15 cellular contexts compared by ENCODE assay signal in genomic region chr3:133744241-133744640, GRCh38. TPM values are rescaled to one million over a fixed set of nuclear protein-coding genes. Genes with fewer than 3 reads are reported as not detected.
DNase-seq lines count a peak whose midpoint lies in the region; ATAC-seq and TF ChIP-seq lines count a peak whose summit lies in the region.
"Had no signal": no experiment of that assay in that cellular context is flagged by ENCODE, and none has a peak within 500 bp of the region (broad histone marks: within the 10 kb centered on the region; RNA-seq: fewer than 3 reads in every experiment).

No MANE protein-coding gene starts in this region.

- H3K36me3 ChIP-seq in liver (ENCODE audit: control insufficient read depth in 4 of 4, insufficient read depth in 3 of 4, low read depth in 1 of 4, low read length in 3 of 4) = peaks cover 0 to 12% (median 3%) of the 10 kb centered on the region in 4 donors
- H3K36me3 ChIP-seq in right atrium auricular region = no peaks in the 10 kb centered on the region
- H3K36me3 ChIP-seq: BLaER1 treated with 17β-estradiol and CSF1 and Interleukin-3, amounts not matched to agents 10 nM and 100 nM had no signal

- DNase-seq in stimulated activated naive CD8-positive, alpha-beta T cell treated with anti-CD3 and anti-CD28 coated beads, Interleukin-15, amount 100 ng/mL, for 72 hours = no peak
- no peak for DNase-seq in stimulated activated naive CD8-positive, alpha-beta T cell treated with anti-CD3 and anti-CD28 coated beads, Interleukin-15, Interleukin-2, amounts not matched to agents 100 U/mL and 50 U/mL, for 24 hours
- DNase-seq in dorsolateral prefrontal cortex (no peak), right atrium auricular region (ENCODE audit: low spot score) (no peak), NCI-H1105 (lab: John Stamatoyannopoulos, UW) (no peak)
- DNase-seq: 8988T; Calu3; CD4-positive, alpha-beta T cell; DMS 273 treated with DMSO at 0.1 percent for 48 hours; GOT3; H9 had no signal

- no peak overlapping the region for H3K9ac ChIP-seq in liver (ENCODE audit: low read depth in 1 of 2, low read length in 2 of 2)
- H3K9ac ChIP-seq: BLaER1 treated with 17β-estradiol and CSF1 and Interleukin-3, amounts not matched to agents 10 nM and 100 nM had no signal

- H3K27ac ChIP-seq in dorsolateral prefrontal cortex (peak overlapping the region in 58 of 59 donors; percentile 86 to 100 (median 98)), liver (ENCODE audit: low read depth in 1 of 2, low read length in 2 of 2) (peak overlapping the region; percentile 77 to 86), right atrium auricular region (no peak overlapping the region)
- H3K27ac ChIP-seq: BLaER1 treated with 17β-estradiol and CSF1 and Interleukin-3, amounts not matched to agents 10 nM and 100 nM had no signal

- ATAC-seq in stimulated activated naive CD8-positive, alpha-beta T cell treated with anti-CD3 and anti-CD28 coated beads, Interleukin-15, amount 100 ng/mL, for 72 hours = peak; percentile 36
- ATAC-seq in stimulated activated naive CD8-positive, alpha-beta T cell treated with anti-CD3 and anti-CD28 coated beads, Interleukin-15, Interleukin-2, amounts not matched to agents 100 U/mL and 50 U/mL, for 24 hours = no peak
- no peak for ATAC-seq in GM21515 (IDR thresholded peaks at IDR 0.05; ENCODE audit: unreplicated experiment)

- H3K9me3 ChIP-seq in liver (ENCODE audit: control insufficient read depth in 4 of 4, low read length in 3 of 4) (no peaks in the 10 kb centered on the region), right atrium auricular region (no peaks in the 10 kb centered on the region)

- H3K4me3 ChIP-seq in dorsolateral prefrontal cortex (no peak overlapping the region), liver (ENCODE audit: low read depth in 1 of 3, low read length in 3 of 3) (no peak overlapping the region), right atrium auricular region (no peak overlapping the region)
- H3K4me3 ChIP-seq: BLaER1 treated with 17β-estradiol and CSF1 and Interleukin-3, amounts not matched to agents 10 nM and 100 nM had no signal

- 42% methylated on average over 5 of the region's 5 CpGs for WGBS in liver

- TF ChIP-seq CTCF in dorsolateral prefrontal cortex (IDR thresholded peaks at IDR 0.05 in 54 of 56, conservative IDR thresholded peaks at IDR 0.05 in 2 of 56; ENCODE audit: low read depth in 1 of 56, partially characterized antibody in 56 of 56) = no peak
- TF ChIP-seq CTCF in liver (IDR thresholded peaks at IDR 0.05; ENCODE audit: low read depth, low read length, missing input control) = no peak
- no peak for TF ChIP-seq CTCF in right atrium auricular region (IDR thresholded peaks at IDR 0.05)

- peaks cover 9% of the 10 kb centered on the region for H3K4me1 Mint-ChIP-seq in stimulated activated naive CD8-positive, alpha-beta T cell treated with anti-CD3 and anti-CD28 coated beads, Interleukin-15, amount 100 ng/mL, for 72 hours

- peaks cover 59% of the 10 kb centered on the region for H3K27me3 Mint-ChIP-seq in stimulated activated naive CD8-positive, alpha-beta T cell treated with anti-CD3 and anti-CD28 coated beads, Interleukin-15, amount 100 ng/mL, for 72 hours

- no peak overlapping the region for H3K27ac Mint-ChIP-seq in stimulated activated naive CD8-positive, alpha-beta T cell treated with anti-CD3 and anti-CD28 coated beads, Interleukin-15, amount 100 ng/mL, for 72 hours
- H3K27ac Mint-ChIP-seq: CD4-positive, alpha-beta T cell; H9 had no signal

- intact Hi-C loops in dorsolateral prefrontal cortex (cut with DNase I) = loop anchor here in 1 of 2 donors (10.0 kb wide), 1 partner anchor 169 kb away; the partner anchor contains the start of gene CDV3

- no peaks in the 10 kb centered on the region for H3K9me3 Mint-ChIP-seq in stimulated activated naive CD8-positive, alpha-beta T cell treated with anti-CD3 and anti-CD28 coated beads, Interleukin-15, amount 100 ng/mL, for 72 hours
- H3K9me3 Mint-ChIP-seq: CD4-positive, alpha-beta T cell had no signal

- H3K4me3 Mint-ChIP-seq in stimulated activated naive CD8-positive, alpha-beta T cell treated with anti-CD3 and anti-CD28 coated beads, Interleukin-15, amount 100 ng/mL, for 72 hours = no peak overlapping the region
- H3K4me3 Mint-ChIP-seq: CD4-positive, alpha-beta T cell; H9 had no signal

- TF ChIP-seq RAD21 in liver (IDR thresholded peaks at IDR 0.05) = no peak

- peaks cover 13 to 66% (median 49%) of the 10 kb centered on the region in 4 donors for H3K4me1 ChIP-seq in liver (ENCODE audit: control insufficient read depth in 4 of 4, insufficient read depth in 4 of 4, low read length in 3 of 4)
- H3K4me1 ChIP-seq in right atrium auricular region = peaks cover 0 to 9% of the 10 kb centered on the region in 2 donors
- H3K4me1 ChIP-seq: BLaER1 treated with 17β-estradiol and CSF1 and Interleukin-3, amounts not matched to agents 10 nM and 100 nM had no signal

- H3K27me3 ChIP-seq in dorsolateral prefrontal cortex = no peaks in the 10 kb centered on the region
- no peaks in the 10 kb centered on the region for H3K27me3 ChIP-seq in liver (ENCODE audit: control insufficient read depth in 4 of 4, insufficient read depth in 4 of 4, low read length in 3 of 4)
- no peaks in the 10 kb centered on the region for H3K27me3 ChIP-seq in right atrium auricular region
- H3K27me3 ChIP-seq: BLaER1 treated with 17β-estradiol and CSF1 and Interleukin-3, amounts not matched to agents 10 nM and 100 nM had no signal

TF ChIP-seq in liver, 16 proteins besides CTCF, POLR2A, EP300 and RAD21:
- TF ChIP-seq REST (IDR thresholded peaks at IDR 0.05) (no peak), RXRA (IDR thresholded peaks at IDR 0.05) (peak in 1 of 2 donors; percentile 43), HNF4A (conservative IDR thresholded peaks at IDR 0.05) (peak in 1 of 2 donors; percentile 34)

RNA-seq across cellular contexts. Expression of gene TF, which starts 2.0 kb away (rescaled TPM):
- total RNA-seq in dorsolateral prefrontal cortex (1,000 to 10,000 TPM in 77 of 120 experiments, 100 to 1,000 TPM in 43; 152 to 7,650 (median 1,218) TPM), liver (1,000 to 10,000 TPM; 5,845 to 6,687 TPM), right atrium auricular region (1 to 10 TPM in 1 of 2 donors, not detected in 1; 4.1 TPM)
- 1,000 to 10,000 TPM; 5,045 to 9,659 TPM for polyA plus RNA-seq in liver
- total RNA-seq: Daoy had no signal

Comparison
In these comparisons a context has a peak if more than half of its experiments do, and no peak if none do; other contexts are left out.
1. H3K27ac ChIP-seq: peak in dorsolateral prefrontal cortex (58 of 59) and liver (2 of 2); none in right atrium auricular region (0 of 2).
2. RNA of gene TF, which starts 2.0 kb away (total RNA-seq): 5,845 to 6,687 TPM in liver and 152 to 7,650 TPM in dorsolateral prefrontal cortex; 4.1 TPM in right atrium auricular region; every median in the first group is over 10 times any median in the second.